1 cellular context compared by ENCODE assay signal in genomic region chr18:44937985-44938384, GRCh38.
TF ChIP-seq lines count a peak whose summit lies in the region.

No MANE protein-coding gene starts in this region.

TF ChIP-seq in SK-N-SH, 30 proteins besides CTCF, POLR2A, EP300 and RAD21 (continued from another document):
- TF ChIP-seq MAX (IDR thresholded peaks at IDR 0.05; ENCODE audit: low read depth) (no peak), TEAD4 (IDR thresholded peaks at IDR 0.05; ENCODE audit: borderline replicate concordance, insufficient read depth) (no peak)
